In genomic region chr1:90557706-90558105, GRCh38 we compare ENCODE assay signal across 23 cellular contexts.
"Had no signal": no experiment of that assay in that cellular context is flagged by ENCODE, and none has a peak within 500 bp of the region (broad histone marks: within the 10 kb centered on the region; RNA-seq: fewer than 3 reads in every experiment).

No MANE protein-coding gene starts in this region.

- H3K36me3 ChIP-seq: brain microvascular endothelial cell, left ventricle myocardium inferior, right atrium auricular region, spleen, thoracic aorta had no signal

- H3K4me3 ChIP-seq: coronary artery, dorsolateral prefrontal cortex, left ventricle myocardium inferior, lung, right atrium auricular region, spleen, thoracic aorta had no signal

- H3K27me3 ChIP-seq: brain microvascular endothelial cell, right atrium auricular region had no signal

- H3K9me3 ChIP-seq: left ventricle myocardium inferior, right atrium auricular region, spleen, thoracic aorta had no signal

- ATAC-seq: activated T-helper 17 cell treated with anti-CD3 and anti-CD28 coated beads, Interleukin-2, amount 50 U/mL, for 72 hours; natural killer cell; WTC11 had no signal

- FAIRE-seq: astrocyte, frontal cortex, urothelium cell line had no signal

- DNase-seq: activated CD4-positive, alpha-beta memory T cell treated with anti-CD3 and anti-CD28 coated beads, Interleukin-2, amount 10 ng/mL, durations not matched to agents 7 days and 5 days; activated CD4-positive, alpha-beta T cell treated with anti-CD3 and anti-CD28 coated beads for 1 hour; activated CD4-positive, alpha-beta T cell treated with anti-CD3 and anti-CD28 coated beads, Interleukin-2, amount 10 ng/mL, durations not matched to agents 7 days and 5 days; activated CD8-positive, alpha-beta memory T cell treated with anti-CD3 and anti-CD28 coated beads, Interleukin-2, amount 50 U/mL, for 48 hours; activated gamma-delta T cell treated with Interleukin-2 at 50 U/mL for 16 hours; activated naive CD4-positive, alpha-beta T cell treated with anti-CD3 and anti-CD28 coated beads, Interleukin-2, amount 50 U/mL, for 16 hours; activated T-cell treated with anti-CD3 and anti-CD28 coated beads, Interleukin-2, amount 50 U/mL, for 24 hours; amniotic stem cell; brain microvascular endothelial cell; dorsolateral prefrontal cortex; effector memory CD4-positive, alpha-beta T cell; left ventricle myocardium inferior; natural killer cell; spleen had no signal

- H3K4me1 ChIP-seq: left ventricle myocardium inferior, right atrium auricular region, spleen had no signal

- H3K27ac ChIP-seq: brain microvascular endothelial cell, coronary artery, dorsolateral prefrontal cortex, left ventricle myocardium inferior, right atrium auricular region, spleen, thoracic aorta had no signal
